In genomic region chr20:6265204-6265904, GRCh38 we compare ENCODE assay signal across 8 cellular contexts.
DNase-seq lines count a peak whose midpoint lies in the region; ATAC-seq and TF ChIP-seq lines count a peak whose summit lies in the region.

No MANE protein-coding gene starts in this region.

- H2AFZ ChIP-seq in ACC112 (ENCODE audit: low read length, unreplicated experiment): peak overlapping the region; percentile 86
- H2AFZ ChIP-seq in trophoblast cell (ENCODE audit: insufficient read depth, low read length, poor library complexity): no peak overlapping the region

- H3K4me1 ChIP-seq in ACC112 (ENCODE audit: control insufficient read depth, insufficient read depth, low read length, unreplicated experiment): no peaks in the 10 kb centered on the region
- no peaks in the 10 kb centered on the region for H3K4me1 ChIP-seq in trophoblast cell (ENCODE audit: control insufficient read depth in 1 of 2, insufficient read depth in 2 of 2, low read length in 2 of 2)

- TF ChIP-seq CTCF in epithelial cell of proximal tubule (conservative IDR thresholded peaks at IDR 0.05; ENCODE audit: low read depth, low read length): peak; percentile 75
- no peak for TF ChIP-seq CTCF in natural killer cell (IDR thresholded peaks at IDR 0.05)

- peaks cover 19% of the 10 kb centered on the region for H3K27me3 ChIP-seq in ACC112 (ENCODE audit: insufficient read depth, low read length)
- H3K27me3 ChIP-seq in trophoblast cell (ENCODE audit: insufficient read depth, low read length): no peaks in the 10 kb centered on the region

- H3K79me2 ChIP-seq in ACC112 (ENCODE audit: control insufficient read depth, insufficient read depth, low read length, unreplicated experiment): no peaks in the 10 kb centered on the region
- no peaks in the 10 kb centered on the region for H3K79me2 ChIP-seq in trophoblast cell (ENCODE audit: control insufficient read depth, insufficient read depth, low read length, poor library complexity)

- no CpG with 5 or more reads among the region's 10 CpGs for WGBS in trophoblast cell (ENCODE audit: extremely low coverage, insufficient coverage, insufficient read length)

- H3K9ac ChIP-seq in trophoblast cell (ENCODE audit: low read length): no peak overlapping the region

- H4K8ac ChIP-seq in trophoblast cell (ENCODE audit: low read depth, low read length): no peak overlapping the region

- H3K9me3 ChIP-seq in trophoblast cell (ENCODE audit: insufficient read depth, low read depth, low read length): no peaks in the 10 kb centered on the region

- H3K4me3 Mint-ChIP-seq in natural killer cell: no peak overlapping the region

- H4K12ac ChIP-seq in trophoblast cell (ENCODE audit: low read depth, low read length): no peak overlapping the region

- no peaks in the 10 kb centered on the region for H3K27me3 Mint-ChIP-seq in natural killer cell (ENCODE audit: low read depth in 2 of 2)

- no peak overlapping the region for H2BK120ac ChIP-seq in trophoblast cell (ENCODE audit: insufficient read depth, low read length, poor library complexity)

- H3K36me3 ChIP-seq in ACC112 (ENCODE audit: insufficient read depth, low read length) (no peaks in the 10 kb centered on the region), trophoblast cell (ENCODE audit: control insufficient read depth in 1 of 2, insufficient read depth in 2 of 2, low read length in 2 of 2) (no peaks in the 10 kb centered on the region)

- H3K79me1 ChIP-seq in trophoblast cell (ENCODE audit: low read length): no peaks in the 10 kb centered on the region

- no peak overlapping the region for H2AK5ac ChIP-seq in trophoblast cell (ENCODE audit: low read length)

- H3K23ac ChIP-seq in trophoblast cell (ENCODE audit: low read length): no peak overlapping the region

- no peak overlapping the region for H3K4me2 ChIP-seq in trophoblast cell (ENCODE audit: low read length)

- H3K14ac ChIP-seq in trophoblast cell (ENCODE audit: low read length): no peak overlapping the region

- intact Hi-C loops in natural killer cell (cut with micrococcal nuclease): no loop called here

- H4K91ac ChIP-seq in trophoblast cell (ENCODE audit: low read depth, low read length): no peak overlapping the region

- H3K18ac ChIP-seq in trophoblast cell (ENCODE audit: low read length): no peak overlapping the region

- no peak overlapping the region for H2BK12ac ChIP-seq in trophoblast cell (ENCODE audit: low read length)

- no peak overlapping the region for H3K27ac Mint-ChIP-seq in natural killer cell

- H3K27ac ChIP-seq in ACC112 (ENCODE audit: low read depth, low read length) (no peak overlapping the region), trophoblast cell (ENCODE audit: low read depth, low read length) (no peak overlapping the region)

- ATAC-seq in natural killer cell: no peak

- no peak overlapping the region for H2BK5ac ChIP-seq in trophoblast cell (ENCODE audit: low read depth, low read length, poor library complexity)

- no peaks in the 10 kb centered on the region for H3K36me3 Mint-ChIP-seq in natural killer cell

- no peaks in the 10 kb centered on the region for H3K4me1 Mint-ChIP-seq in natural killer cell

- peak overlapping the region; percentile 76 for H3K4me3 ChIP-seq in ACC112 (ENCODE audit: low read depth, low read length)
- peak overlapping the region; percentile 26 for H3K4me3 ChIP-seq in epithelial cell of proximal tubule (ENCODE audit: low read depth, low read length)
- no peak overlapping the region for H3K4me3 ChIP-seq in trophoblast cell (ENCODE audit: low read depth, low read length)

- peak; percentile 68 for DNase-seq in HCEC 1CT
- peak; percentile 28 for DNase-seq in NOMO-1 treated with dmso at 0.1 percent for 144 hours (lab: John Stamatoyannopoulos, UW; ENCODE audit: unreplicated experiment)
- peak; percentile 35 for DNase-seq in epithelial cell of proximal tubule (ENCODE audit: low read depth)
- DNase-seq in trophoblast cell: peak; percentile 25 to 54
- no peak for DNase-seq in germinal center (ENCODE audit: low spot score)
- no peak for DNase-seq in natural killer cell
- no peak for DNase-seq in activated naive CD4-positive, alpha-beta T cell treated with Interleukin-2 at 50 U/mL for 16 hours

- H3K9me3 Mint-ChIP-seq in natural killer cell: peaks cover 0 to 2% of the 10 kb centered on the region in 2 donors

- H3K4ac ChIP-seq in trophoblast cell (ENCODE audit: low read depth, low read length): no peak overlapping the region

Comparison
In these comparisons a context has a peak if more than half of its experiments do, and no peak if none do; other contexts are left out.
1. DNase-seq: peak in HCEC 1CT (single experiment), NOMO-1 treated with dmso at 0.1 percent for 144 hours (single experiment), epithelial cell of proximal tubule (single experiment) and trophoblast cell (2 of 2); none in germinal center (single experiment), natural killer cell (single experiment) and activated naive CD4-positive, alpha-beta T cell treated with Interleukin-2 at 50 U/mL for 16 hours (single experiment).